Comparison of ENCODE assay signal across 18 cellular contexts in the genomic region with DNA sequence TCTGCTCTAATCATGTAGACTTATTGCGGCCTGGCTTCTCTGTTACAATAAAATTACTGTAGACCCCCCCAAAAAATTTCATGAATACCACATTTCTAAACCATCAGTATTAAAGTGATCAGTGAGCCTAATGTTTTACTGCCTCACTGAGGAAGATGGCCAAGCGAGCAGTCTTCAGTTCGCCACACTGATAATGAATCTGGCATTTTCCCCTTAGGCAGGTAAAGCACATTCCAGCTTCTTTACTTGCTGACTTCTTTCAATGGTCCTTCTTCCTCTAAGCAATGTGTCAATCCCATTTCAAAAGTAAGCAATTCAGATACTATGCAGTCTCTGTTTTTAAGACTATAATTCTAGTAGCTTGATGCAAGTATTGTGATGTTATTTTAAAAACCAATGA.
DNase-seq lines count a peak whose midpoint lies in the region; TF ChIP-seq lines count a peak whose summit lies in the region.
"Had no signal": no experiment of that assay in that cellular context is flagged by ENCODE, and none has a peak within 500 bp of the region (broad histone marks: within the 10 kb centered on the region; RNA-seq: fewer than 3 reads in every experiment).

No MANE protein-coding gene starts in this region.

- H3K4me1 Mint-ChIP-seq in nephron progenitor cell, result no peaks in the 10 kb centered on the region
- H3K4me1 Mint-ChIP-seq: B cell; CD4-positive, CD25-positive, alpha-beta regulatory T cell had no signal

- H4K91ac ChIP-seq in trophoblast cell (ENCODE audit: low read depth, low read length), result no peak overlapping the region

- no peak overlapping the region for H3K23ac ChIP-seq in trophoblast cell (ENCODE audit: low read length)

- DNase-seq in epithelial cell of esophagus (ENCODE audit: low read depth) (peak; percentile 17), islet precursor cell (peak; percentile 65), trophoblast cell (peak; percentile 63 to 94), nephron progenitor cell (no peak), hepatic stellate cell (ENCODE audit: low spot score) (no peak), NCI-H1092 treated with DMSO at 0.1 percent for 48 hours (lab: John Stamatoyannopoulos, UW) (no peak)
- DNase-seq in effector memory CD4-positive, alpha-beta T cell, result no peak
- DNase-seq: CD4-positive, CD25-positive, alpha-beta regulatory T cell; CD8-positive, alpha-beta T cell; DMS153; DND-41; GDM1; H9 had no signal

- H2BK5ac ChIP-seq in trophoblast cell (ENCODE audit: low read depth, low read length, poor library complexity), result no peak overlapping the region

- no peak overlapping the region for H3K4me3 Mint-ChIP-seq in nephron progenitor cell
- H3K4me3 Mint-ChIP-seq: B cell; CD8-positive, alpha-beta T cell; GM23338; H9 had no signal

- H2BK120ac ChIP-seq in trophoblast cell (ENCODE audit: insufficient read depth, low read length, poor library complexity), result peak overlapping the region; percentile 56

- no peak overlapping the region for H3K4ac ChIP-seq in trophoblast cell (ENCODE audit: low read depth, low read length)

- WGBS in trophoblast cell (ENCODE audit: extremely low coverage, insufficient coverage, insufficient read length), result no CpG with 5 or more reads among the region's 3 CpGs

- no peak overlapping the region for H4K8ac ChIP-seq in trophoblast cell (ENCODE audit: low read depth, low read length)

- H4K12ac ChIP-seq in trophoblast cell (ENCODE audit: low read depth, low read length), result no peak overlapping the region

- H3K79me2 ChIP-seq in trophoblast cell (ENCODE audit: control insufficient read depth, insufficient read depth, low read length, poor library complexity), result peaks cover 2% of the 10 kb centered on the region

- no peaks in the 10 kb centered on the region for H3K9me3 ChIP-seq in trophoblast cell (ENCODE audit: insufficient read depth, low read depth, low read length)
- H3K9me3 ChIP-seq in effector memory CD4-positive, alpha-beta T cell (ENCODE audit: control insufficient read depth, low read length), result no peaks in the 10 kb centered on the region
- H3K9me3 ChIP-seq: BLaER1, Caco-2 had no signal

- H3K36me3 ChIP-seq in trophoblast cell (ENCODE audit: control insufficient read depth in 1 of 2, insufficient read depth in 2 of 2, low read length in 2 of 2), result peaks cover 13 to 19% of the 10 kb centered on the region in 2 experiments
- H3K36me3 ChIP-seq in effector memory CD4-positive, alpha-beta T cell (ENCODE audit: control insufficient read depth, insufficient read depth, low read length), result no peaks in the 10 kb centered on the region
- H3K36me3 ChIP-seq: BLaER1 had no signal

- H2AK5ac ChIP-seq in trophoblast cell (ENCODE audit: low read length), result no peak overlapping the region

- H3K4me3 ChIP-seq in epithelial cell of esophagus (ENCODE audit: low read length) (no peak overlapping the region), trophoblast cell (ENCODE audit: low read depth, low read length) (no peak overlapping the region)
- H3K4me3 ChIP-seq in effector memory CD4-positive, alpha-beta T cell (ENCODE audit: insufficient read depth, low read depth, low read length, poor library complexity, severe bottlenecking), result no peak overlapping the region
- H3K4me3 ChIP-seq: BLaER1, GM23338 had no signal

- TF ChIP-seq CTCF in epithelial cell of esophagus (IDR thresholded peaks at IDR 0.05; ENCODE audit: insufficient read depth, low read depth, low read length, missing control alignments) (no peak), nephron progenitor cell (IDR thresholded peaks at IDR 0.05) (no peak)

- H2BK12ac ChIP-seq in trophoblast cell (ENCODE audit: low read length), result no peak overlapping the region

- no peak overlapping the region for H3K14ac ChIP-seq in trophoblast cell (ENCODE audit: low read length)

- no peaks in the 10 kb centered on the region for H3K9me3 Mint-ChIP-seq in nephron progenitor cell
- H3K9me3 Mint-ChIP-seq: CD8-positive, alpha-beta T cell; GM23338; H9 had no signal

- no peak overlapping the region for H3K4me2 ChIP-seq in trophoblast cell (ENCODE audit: low read length)
- H3K4me2 ChIP-seq: BLaER1, GM23338 had no signal

- H3K27me3 Mint-ChIP-seq in nephron progenitor cell (ENCODE audit: low read depth, poor library complexity), result no peaks in the 10 kb centered on the region
- H3K27me3 Mint-ChIP-seq: B cell; CD4-positive, CD25-positive, alpha-beta regulatory T cell had no signal

- H3K27ac Mint-ChIP-seq in nephron progenitor cell, result no peak overlapping the region
- H3K27ac Mint-ChIP-seq: B cell; CD4-positive, CD25-positive, alpha-beta regulatory T cell; CD8-positive, alpha-beta T cell; GM23338 had no signal

- no peak overlapping the region for H3K9ac ChIP-seq in trophoblast cell (ENCODE audit: low read length)
- H3K9ac ChIP-seq: BLaER1 had no signal

- H3K27ac ChIP-seq in trophoblast cell (ENCODE audit: low read depth, low read length), result peak overlapping the region; percentile 71
- no peak overlapping the region for H3K27ac ChIP-seq in effector memory CD4-positive, alpha-beta T cell (ENCODE audit: insufficient read depth, low read length, poor library complexity, severe bottlenecking)
- H3K27ac ChIP-seq: BLaER1, C4-2B had no signal

- H3K36me3 Mint-ChIP-seq in nephron progenitor cell (ENCODE audit: low read depth), result peaks cover 73% of the 10 kb centered on the region
- H3K36me3 Mint-ChIP-seq: CD4-positive, CD25-positive, alpha-beta regulatory T cell; CD8-positive, alpha-beta T cell had no signal

- H3K79me1 ChIP-seq in trophoblast cell (ENCODE audit: low read length), result peaks cover 16% of the 10 kb centered on the region

- no peak overlapping the region for H2AFZ ChIP-seq in trophoblast cell (ENCODE audit: insufficient read depth, low read length, poor library complexity)
- H2AFZ ChIP-seq: GM23338 had no signal

- H3K18ac ChIP-seq in trophoblast cell (ENCODE audit: low read length), result no peak overlapping the region

- no peaks in the 10 kb centered on the region for H3K27me3 ChIP-seq in trophoblast cell (ENCODE audit: insufficient read depth, low read length)
- H3K27me3 ChIP-seq in effector memory CD4-positive, alpha-beta T cell (replicated peaks; ENCODE audit: control insufficient read depth, insufficient read depth, low read length, poor library complexity, severe bottlenecking), result no peaks in the 10 kb centered on the region
- H3K27me3 ChIP-seq: BLaER1 had no signal

- H3K4me1 ChIP-seq in trophoblast cell (ENCODE audit: control insufficient read depth in 1 of 2, insufficient read depth in 2 of 2, low read length in 2 of 2), result peaks cover 7 to 8% of the 10 kb centered on the region in 2 experiments
- H3K4me1 ChIP-seq in effector memory CD4-positive, alpha-beta T cell (ENCODE audit: control insufficient read depth, insufficient read depth, low read length, poor library complexity, severe bottlenecking), result no peaks in the 10 kb centered on the region
- H3K4me1 ChIP-seq: BLaER1 had no signal

Comparison
In these comparisons a context has a peak if more than half of its experiments do, and no peak if none do; other contexts are left out.
1. DNase-seq: peak in epithelial cell of esophagus (single experiment), islet precursor cell (single experiment) and trophoblast cell (2 of 2); none in nephron progenitor cell (single experiment), hepatic stellate cell (single experiment), NCI-H1092 treated with DMSO at 0.1 percent for 48 hours (single experiment) and effector memory CD4-positive, alpha-beta T cell (0 of 3).